ENCODE assay signal across 16 cellular contexts in genomic region chr14:51677738-51678137, GRCh38. TPM values are rescaled to one million over a fixed set of nuclear protein-coding genes. Genes with fewer than 3 reads are reported as not detected.
DNase-seq lines count a peak whose midpoint lies in the region; TF ChIP-seq lines count a peak whose summit lies in the region.
"Had no signal": no experiment of that assay in that cellular context is flagged by ENCODE, and none has a peak within 500 bp of the region (broad histone marks: within the 10 kb centered on the region; RNA-seq: fewer than 3 reads in every experiment).

No MANE protein-coding gene starts in this region.

- H3F3A ChIP-seq in GM23248 (ENCODE audit: insufficient read depth): peaks cover 93% of the 10 kb centered on the region

- DNase-seq in A673 (ENCODE audit: low spot score): no peak
- DNase-seq in GM23248: no peak
- DNase-seq in brain microvascular endothelial cell: no peak
- no peak for DNase-seq in neural crest cell (ENCODE audit: low read depth, low spot score)
- DNase-seq in NCI-H2171 treated with DMSO at 0.1 percent for 48 hours (lab: John Stamatoyannopoulos, UW): no peak
- no peak for DNase-seq in NCI-H187 (lab: John Stamatoyannopoulos, UW)
- no peak for DNase-seq in activated T-helper 1 cell treated with anti-CD3 and anti-CD28 coated beads, Interleukin-12 subunit alpha, Interleukin-12 subunit beta, Interleukin-2, Interleukin-4 antibody, amounts not matched to agents 30 ng/mL and 10 ng/mL and 1 ng/mL, durations not matched to agents 14 hours and 24 hours and 36 hours (ENCODE audit: low spot score)
- DNase-seq in Karpas-422: no peak
- DNase-seq: activated CD8-positive, alpha-beta memory T cell treated with anti-CD3 and anti-CD28 coated beads for 24 hours; cerebellar nuclear complex; GOT3; MG63; NCI-H1694; NCI-H345 had no signal

- peak overlapping the region; percentile 96 for H3K27ac Mint-ChIP-seq in neural crest cell (ENCODE audit: unreplicated experiment)
- H3K27ac Mint-ChIP-seq in activated T-helper 1 cell treated with anti-CD3 and anti-CD28 coated beads, Interleukin-12 subunit alpha, Interleukin-12 subunit beta, Interleukin-2, Interleukin-4 antibody, amounts not matched to agents 30 ng/mL and 10 ng/mL and 1 ng/mL, durations not matched to agents 14 hours and 24 hours and 36 hours: no peak overlapping the region
- H3K27ac Mint-ChIP-seq: T-helper 1 cell treated with Interleukin-12 subunit alpha and Interleukin-12 subunit beta and Interleukin-4 antibody, amounts not matched to agents 30 μg/mL and 1 μg/mL, for 36 hours had no signal

- H3K27ac ChIP-seq in A673 (ENCODE audit: low read depth, low read length, poor library complexity, severe bottlenecking) (peak overlapping the region; percentile 81), GM23248 (peak overlapping the region; percentile 81), brain microvascular endothelial cell (peak overlapping the region; percentile 55), Karpas-422 (ENCODE audit: low read length) (no peak overlapping the region)
- H3K27ac ChIP-seq: VCaP had no signal

- H2AFZ ChIP-seq in GM23248 (no peak overlapping the region), Karpas-422 (ENCODE audit: low read length) (no peak overlapping the region)

- intact Hi-C loops in A673 (cut with micrococcal nuclease; ENCODE audit: unreplicated experiment): no loop called here
- intact Hi-C loops in activated T-helper 1 cell treated with anti-CD3 and anti-CD28 coated beads, Interleukin-12 subunit alpha, Interleukin-12 subunit beta, Interleukin-2, Interleukin-4 antibody, amounts not matched to agents 30 ng/mL and 10 ng/mL and 1 ng/mL, durations not matched to agents 14 hours and 24 hours and 36 hours (cut with micrococcal nuclease): loop anchor here (2.0 kb wide), 1 partner anchor 25 kb away; no protein-coding TSS in a partner anchor

- H3K36me3 Mint-ChIP-seq in neural crest cell (ENCODE audit: low read depth): peaks cover 2% of the 10 kb centered on the region
- H3K36me3 Mint-ChIP-seq in activated T-helper 1 cell treated with anti-CD3 and anti-CD28 coated beads, Interleukin-12 subunit alpha, Interleukin-12 subunit beta, Interleukin-2, Interleukin-4 antibody, amounts not matched to agents 30 ng/mL and 10 ng/mL and 1 ng/mL, durations not matched to agents 14 hours and 24 hours and 36 hours (ENCODE audit: low read depth): no peaks in the 10 kb centered on the region

- no peak overlapping the region for H3K4me3 Mint-ChIP-seq in neural crest cell
- no peak overlapping the region for H3K4me3 Mint-ChIP-seq in activated T-helper 1 cell treated with anti-CD3 and anti-CD28 coated beads, Interleukin-12 subunit alpha, Interleukin-12 subunit beta, Interleukin-2, Interleukin-4 antibody, amounts not matched to agents 30 ng/mL and 10 ng/mL and 1 ng/mL, durations not matched to agents 14 hours and 24 hours and 36 hours
- H3K4me3 Mint-ChIP-seq: T-helper 1 cell treated with Interleukin-12 subunit alpha and Interleukin-12 subunit beta and Interleukin-4 antibody, amounts not matched to agents 30 μg/mL and 1 μg/mL, for 36 hours had no signal

- no peak for TF ChIP-seq CTCF in A673 (conservative IDR thresholded peaks at IDR 0.05; ENCODE audit: low read depth, low read length)
- TF ChIP-seq CTCF in brain microvascular endothelial cell (IDR thresholded peaks at IDR 0.05; ENCODE audit: low read depth, low read length, missing control alignments): no peak
- TF ChIP-seq CTCF in neural crest cell (conservative IDR thresholded peaks at IDR 0.05): no peak

- H3K4me1 ChIP-seq in A673 (ENCODE audit: insufficient read depth, low read length, poor library complexity, severe bottlenecking) (peaks cover 72% of the 10 kb centered on the region), GM23248 (ENCODE audit: insufficient read depth) (peaks cover 98% of the 10 kb centered on the region), Karpas-422 (ENCODE audit: low read length) (no peaks in the 10 kb centered on the region)

- H3K9ac ChIP-seq in GM23248: peak overlapping the region; percentile 66
- no peak overlapping the region for H3K9ac ChIP-seq in Karpas-422 (ENCODE audit: low read length)

- no peaks in the 10 kb centered on the region for H3K9me3 ChIP-seq in A673 (ENCODE audit: low read depth, low read length, poor library complexity, severe bottlenecking)
- H3K9me3 ChIP-seq in GM23248 (ENCODE audit: low read depth): no peaks in the 10 kb centered on the region
- no peaks in the 10 kb centered on the region for H3K9me3 ChIP-seq in Karpas-422 (ENCODE audit: low read length)
- H3K9me3 ChIP-seq: MG63 had no signal

- peaks cover 100% of the 10 kb centered on the region for H3K79me2 ChIP-seq in GM23248 (ENCODE audit: insufficient read depth)
- no peaks in the 10 kb centered on the region for H3K79me2 ChIP-seq in Karpas-422 (ENCODE audit: low read length)

- H4K20me1 ChIP-seq in GM23248 (ENCODE audit: insufficient read depth) (peaks cover 84% of the 10 kb centered on the region), Karpas-422 (ENCODE audit: insufficient read depth, low read depth, low read length) (no peaks in the 10 kb centered on the region)

- CTCF ChIA-PET in A673 (lab: Charles Lee): no interaction called here

- no TSS peak for BruUV-seq in A673 (replicated peaks; lab: Mats Ljungman, UMichigan)

- H3K4me2 ChIP-seq in GM23248 (ENCODE audit: unreplicated experiment) (peak overlapping the region; percentile 90), Karpas-422 (ENCODE audit: low read depth, low read length, poor library complexity, severe bottlenecking) (no peak overlapping the region)

- POLR2A ChIA-PET in A673 (lab: Charles Lee; ENCODE audit: low non-redundant PET): no interaction called here

- no peaks in the 10 kb centered on the region for H3K36me3 ChIP-seq in A673 (ENCODE audit: insufficient read depth, low read length, poor library complexity, severe bottlenecking)
- peaks cover 60% of the 10 kb centered on the region for H3K36me3 ChIP-seq in GM23248 (ENCODE audit: low read depth)
- H3K36me3 ChIP-seq in brain microvascular endothelial cell (replicated peaks): peaks cover 33% of the 10 kb centered on the region
- no peaks in the 10 kb centered on the region for H3K36me3 ChIP-seq in Karpas-422 (ENCODE audit: insufficient read depth, low read length)

- 97% methylated on average over 2 of the region's 2 CpGs for WGBS in GM23248 (ENCODE audit: low coverage in 1 of 2, low lambda C conversion rate in 2 of 2, missing lambda C conversion rate in 2 of 2), 2 experiments

- peaks cover 54% of the 10 kb centered on the region for H3K4me1 Mint-ChIP-seq in neural crest cell
- peaks cover 7% of the 10 kb centered on the region for H3K4me1 Mint-ChIP-seq in activated T-helper 1 cell treated with anti-CD3 and anti-CD28 coated beads, Interleukin-12 subunit alpha, Interleukin-12 subunit beta, Interleukin-2, Interleukin-4 antibody, amounts not matched to agents 30 ng/mL and 10 ng/mL and 1 ng/mL, durations not matched to agents 14 hours and 24 hours and 36 hours (ENCODE audit: low read depth)

- H3K4me3 ChIP-seq in A673 (ENCODE audit: low read depth, low read length, poor library complexity, severe bottlenecking): no peak overlapping the region
- peak overlapping the region; percentile 38 for H3K4me3 ChIP-seq in GM23248
- no peak overlapping the region for H3K4me3 ChIP-seq in brain microvascular endothelial cell (ENCODE audit: low read depth, low read length)
- H3K4me3 ChIP-seq in Karpas-422 (ENCODE audit: low read length): no peak overlapping the region
- H3K4me3 ChIP-seq: MG63 had no signal

- in situ Hi-C loops in GM23248 (cut with MboI) (no loop called here), brain microvascular endothelial cell (cut with HindIII; ENCODE audit: low pct_ligation_motif_present, low sequenced_read_pairs) (no loop called here)

- H3K27me3 Mint-ChIP-seq in neural crest cell (ENCODE audit: low read depth): no peaks in the 10 kb centered on the region
- peaks cover 8% of the 10 kb centered on the region for H3K27me3 Mint-ChIP-seq in activated T-helper 1 cell treated with anti-CD3 and anti-CD28 coated beads, Interleukin-12 subunit alpha, Interleukin-12 subunit beta, Interleukin-2, Interleukin-4 antibody, amounts not matched to agents 30 ng/mL and 10 ng/mL and 1 ng/mL, durations not matched to agents 14 hours and 24 hours and 36 hours (ENCODE audit: insufficient read depth)

- H3K9me2 ChIP-seq in GM23248 (ENCODE audit: insufficient read depth) (no peaks in the 10 kb centered on the region), Karpas-422 (replicated peaks; ENCODE audit: insufficient read depth, low read length) (no peaks in the 10 kb centered on the region)

- no peaks in the 10 kb centered on the region for H3K27me3 ChIP-seq in A673 (replicated peaks; ENCODE audit: insufficient read depth, low read depth, low read length, poor library complexity)
- no peaks in the 10 kb centered on the region for H3K27me3 ChIP-seq in GM23248 (replicated peaks; ENCODE audit: insufficient read depth)
- H3K27me3 ChIP-seq in brain microvascular endothelial cell (replicated peaks): no peaks in the 10 kb centered on the region
- H3K27me3 ChIP-seq in Karpas-422 (ENCODE audit: low read length): no peaks in the 10 kb centered on the region
- H3K27me3 ChIP-seq: MG63 had no signal

- H3K9me3 Mint-ChIP-seq in neural crest cell: no peaks in the 10 kb centered on the region
- H3K9me3 Mint-ChIP-seq in activated T-helper 1 cell treated with anti-CD3 and anti-CD28 coated beads, Interleukin-12 subunit alpha, Interleukin-12 subunit beta, Interleukin-2, Interleukin-4 antibody, amounts not matched to agents 30 ng/mL and 10 ng/mL and 1 ng/mL, durations not matched to agents 14 hours and 24 hours and 36 hours: no peaks in the 10 kb centered on the region
- H3K9me3 Mint-ChIP-seq: T-helper 1 cell treated with Interleukin-12 subunit alpha and Interleukin-12 subunit beta and Interleukin-4 antibody, amounts not matched to agents 30 μg/mL and 1 μg/mL, for 36 hours had no signal

RNA-seq across cellular contexts. Expression of gene FRMD6, which starts 26.0 kb away (rescaled TPM):
- total RNA-seq in A673 (2021) (22.0 and 27.6 TPM in 2 replicates), neural crest cell (34.5 and 38.0 TPM in 2 replicates)
- total RNA-seq in GM23248 (2014; rRNA removed; shearing (Covaris generic)): 795 and 861 TPM in 2 replicates
- polyA plus RNA-seq in GM23248 (2016; fragmentation: Nextera tagmentation; extraction: Ambion mirVana): 550 and 553 TPM in 2 replicates
- 5.9 and 6.1 TPM in 2 replicates for total RNA-seq in activated T-helper 1 cell treated with anti-CD3 and anti-CD28 coated beads, Interleukin-12 subunit alpha, Interleukin-12 subunit beta, Interleukin-2, Interleukin-4 antibody, amounts not matched to agents 30 ng/mL and 10 ng/mL and 1 ng/mL, durations not matched to agents 14 hours and 24 hours and 36 hours
- total RNA-seq in Karpas-422 (2014; rRNA removed; shearing (Covaris generic); ENCODE audit: low replicate concordance): 0.37 and 1.1 TPM in 2 replicates

Comparison
In these comparisons a context has a peak if more than half of its experiments do, and no peak if none do; other contexts are left out.
1. RNA of gene FRMD6, which starts 26.0 kb away (total RNA-seq): 795 to 861 TPM in GM23248; 34.5 to 38.0 TPM in neural crest cell, 22.0 to 27.6 TPM in A673, 5.9 to 6.1 TPM in activated T-helper 1 cell treated with anti-CD3 and anti-CD28 coated beads, Interleukin-12 subunit alpha, Interleukin-12 subunit beta, Interleukin-2, Interleukin-4 antibody, amounts not matched to agents 30 ng/mL and 10 ng/mL and 1 ng/mL, durations not matched to agents 14 hours and 24 hours and 36 hours and 0.37 to 1.1 TPM in Karpas-422; every median in the first group is over 10 times any median in the second.